ENCODE assay signal across 1 cellular context in genomic region chr4:77818667-77819408, GRCh38.
TF ChIP-seq lines count a peak whose summit lies in the region.

CNOT6L (minus strand) TSS chr4:77819368; CDS start chr4:77819308, 60 bp downstream.

TF ChIP-seq in K562, 482 proteins besides CTCF, POLR2A, EP300 and RAD21 (continued from another document and continues in another):
- no peak for TF ChIP-seq MGA (IDR thresholded peaks at IDR 0.05)
- peak; percentile 42; the same call in 1 of the 2 replicates for TF ChIP-seq ZBTB9 (CRISPR knock-in tag; IDR thresholded peaks at IDR 0.05)
- peak; percentile 80 to 84 for TF ChIP-seq MLLT1 (IDR thresholded peaks at IDR 0.05)
- 0 out of 2 replicates have a peak, but pooled peaks have one; percentile 19 for TF ChIP-seq ZNF76 (CRISPR knock-in tag; IDR thresholded peaks at IDR 0.05; ENCODE audit: borderline replicate concordance)
- TF ChIP-seq MAX (CRISPR knock-in tag; IDR thresholded peaks at IDR 0.05) = peak; percentile 27; the same call in 1 of the 2 replicates
- TF ChIP-seq ZBTB1 (CRISPR knock-in tag; IDR thresholded peaks at IDR 0.05; ENCODE audit: borderline replicate concordance, low read depth) = peak; percentile 40; the same call in 1 of the 2 replicates
- no peak for TF ChIP-seq ZNF184 (CRISPR knock-in tag; IDR thresholded peaks at IDR 0.05)
- no peak for TF ChIP-seq HOMEZ (CRISPR knock-in tag; IDR thresholded peaks at IDR 0.05)
- peak; percentile 33 for TF ChIP-seq ARID1B (IDR thresholded peaks at IDR 0.05)
- TF ChIP-seq HMG20A (CRISPR knock-in tag; conservative IDR thresholded peaks at IDR 0.05) = no peak
- peak; percentile 20; the same call in 1 of the 2 replicates for TF ChIP-seq ZNF609 (CRISPR knock-in tag; IDR thresholded peaks at IDR 0.05; ENCODE audit: borderline replicate concordance)
- no peak for TF ChIP-seq NCOA2 (IDR thresholded peaks at IDR 0.05; ENCODE audit: partially characterized antibody in 2 of 2)
- no peak for TF ChIP-seq ZNF354B (CRISPR knock-in tag; IDR thresholded peaks at IDR 0.05)
- TF ChIP-seq HLTF (IDR thresholded peaks at IDR 0.05) = 0 out of 2 replicates have a peak, but pooled peaks have one; percentile 47
- no peak for TF ChIP-seq EZH2 (IDR thresholded peaks at IDR 0.05; ENCODE audit: borderline replicate concordance, low read depth, low read length)
- TF ChIP-seq FOXK1 (CRISPR knock-in tag; IDR thresholded peaks at IDR 0.05; ENCODE audit: borderline replicate concordance) = peak; percentile 38; the same call in 1 of the 2 replicates
- no peak for TF ChIP-seq RBM22 (IDR thresholded peaks at IDR 0.05; ENCODE audit: low read depth, low read length, poor library complexity, severe bottlenecking)
- no peak for TF ChIP-seq HDAC6 (IDR thresholded peaks at IDR 0.05; ENCODE audit: low read depth, low read length)
- no peak for TF ChIP-seq PHB2 (IDR thresholded peaks at IDR 0.05; ENCODE audit: low read depth)
- no peak for TF ChIP-seq RBM17 (IDR thresholded peaks at IDR 0.05; ENCODE audit: borderline replicate concordance, low read depth, low read length)
- peak; percentile 35; the same call in 1 of the 2 replicates for TF ChIP-seq SIN3B (IDR thresholded peaks at IDR 0.05; ENCODE audit: low read depth)
- no peak for TF ChIP-seq CHD2 (IDR thresholded peaks at IDR 0.05; ENCODE audit: low read depth, low read length)
- TF ChIP-seq ZBTB5 (IDR thresholded peaks at IDR 0.05) = no peak
- TF ChIP-seq TCF7L2 (IDR thresholded peaks at IDR 0.05; ENCODE audit: low read depth, low read length) = no peak
- 0 out of 2 replicates have a peak, but pooled peaks have one; percentile 20 for TF ChIP-seq NFRKB (IDR thresholded peaks at IDR 0.05; ENCODE audit: low read depth)
- no peak; the same call in 1 of the 2 replicates for TF ChIP-seq SMAD4 (CRISPR knock-in tag; conservative IDR thresholded peaks at IDR 0.05)
- TF ChIP-seq KLF13 (tag; IDR thresholded peaks at IDR 0.05; ENCODE audit: borderline replicate concordance, low read depth) = peak; percentile 16; the same call in 1 of the 2 replicates
- TF ChIP-seq PYGO2 (tag; IDR thresholded peaks at IDR 0.05) = no peak
- TF ChIP-seq SRSF9 (IDR thresholded peaks at IDR 0.05; ENCODE audit: borderline replicate concordance, low read depth, low read length) = no peak
- TF ChIP-seq ZNF395 (CRISPR knock-in tag; IDR thresholded peaks at IDR 0.05) = peak; percentile 74
